In the genomic region with DNA sequence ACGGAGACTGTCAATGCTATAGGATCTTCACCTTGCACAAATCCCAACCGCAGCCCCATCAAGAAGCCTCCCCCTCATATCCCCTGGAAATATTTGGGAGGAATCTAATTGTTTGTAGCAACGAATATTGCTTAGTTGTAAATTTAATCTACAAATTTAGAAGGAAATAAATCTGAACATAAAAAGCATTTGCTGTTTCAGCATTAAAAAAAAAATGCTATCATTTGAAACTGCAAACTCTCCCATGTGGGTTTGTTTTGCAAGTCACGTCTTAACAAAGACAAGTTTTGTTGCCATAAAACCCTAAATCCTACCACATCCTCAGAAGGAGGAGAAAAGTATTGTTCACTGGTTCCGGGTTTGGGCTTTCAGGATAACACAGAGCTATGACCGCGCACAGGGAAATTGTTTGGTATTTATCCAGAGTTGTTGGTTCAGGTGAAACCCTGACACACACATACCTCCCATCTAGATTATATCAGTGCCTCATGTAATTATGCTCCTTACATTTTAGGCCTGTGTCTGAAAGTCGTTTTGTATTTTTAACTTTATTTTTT, we compare ENCODE assay signal across 27 cellular contexts.
DNase-seq lines count a peak whose midpoint lies in the region; FAIRE-seq and TF ChIP-seq lines count a peak whose summit lies in the region.
"Had no signal": no experiment of that assay in that cellular context is flagged by ENCODE, and none has a peak within 500 bp of the region (broad histone marks: within the 10 kb centered on the region; RNA-seq: fewer than 3 reads in every experiment).

No MANE protein-coding gene starts in this region.

- no peak overlapping the region for H3K9ac ChIP-seq in parathyroid adenoma

- H3K27me3 ChIP-seq in esophagus squamous epithelium: no peaks in the 10 kb centered on the region
- no peaks in the 10 kb centered on the region for H3K27me3 ChIP-seq in parathyroid adenoma (ENCODE audit: control insufficient read depth, insufficient read depth, low read length)
- H3K27me3 ChIP-seq in prostate gland (replicated peaks; ENCODE audit: insufficient read depth): no peaks in the 10 kb centered on the region
- H3K27me3 ChIP-seq: neutrophil, vagina had no signal

- in situ Hi-C loops in SK-MEL-5 (cut with HindIII; ENCODE audit: low pct_unique_long_range_greater_than_20kb, low sequenced_read_pairs): no loop called here

- intact Hi-C loops in esophagus squamous epithelium (cut with DNase I): no loop called here
- intact Hi-C loops in prostate gland (cut with DNase I): no loop called here

- H3K4me3 ChIP-seq in esophagus squamous epithelium (no peak overlapping the region), parathyroid adenoma (ENCODE audit: low read depth, low read length) (no peak overlapping the region), prostate gland (no peak overlapping the region)
- H3K4me3 ChIP-seq: GM12878, lower lobe of right lung, smooth muscle cell, vagina had no signal

- no peaks in the 10 kb centered on the region for H3K79me2 ChIP-seq in parathyroid adenoma

- H3K9me3 ChIP-seq in esophagus squamous epithelium (no peaks in the 10 kb centered on the region), parathyroid adenoma (ENCODE audit: control insufficient read depth, low read length) (no peaks in the 10 kb centered on the region), prostate gland (no peaks in the 10 kb centered on the region)
- H3K9me3 ChIP-seq: lower lobe of right lung, neutrophil, vagina had no signal

- H2AFZ ChIP-seq in parathyroid adenoma: peak overlapping the region; percentile 7

- DNase-seq in COLO829 (ENCODE audit: low spot score) (peak; percentile 16), SK-MEL-5 (ENCODE audit: low read depth, low spot score) (peak; percentile 36), esophagus squamous epithelium (lab: John Stamatoyannopoulos, UW) (no peak), GM12892 (ENCODE audit: insufficient read length) (no peak), prostate gland (ENCODE audit: low spot score) (no peak), NCI-H510A treated with DMSO at 0.1 percent for 48 hours (lab: John Stamatoyannopoulos, UW) (no peak)
- DNase-seq in activated CD4-positive, alpha-beta T cell treated with anti-CD3 and anti-CD28 coated beads for 48 hours: no peak
- DNase-seq: activated B cell treated with CpG ODN at 0.5 μM for 24 hours; activated CD4-positive, alpha-beta memory T cell treated with anti-CD3 and anti-CD28 coated beads, Interleukin-2, amount 10 ng/mL, durations not matched to agents 7 days and 5 days; anterior cingulate cortex; Calu3; caudate nucleus; dermis blood vessel endothelial cell; lower lobe of right lung; NCI-H1092 treated with DMSO at 0.1 percent for 48 hours; NCI-H2029; NCI-H2227 treated with DMSO at 0.1 percent for 48 hours; NCI-H748 treated with DMSO at 0.1 percent for 48 hours; RPMI8226; stimulated activated CD4-positive, alpha-beta T cell treated with anti-CD3 and anti-CD28 coated beads, Interleukin-2, amount 100 ng/mL, for 24 hours had no signal

- H3K27ac ChIP-seq in esophagus squamous epithelium (peak overlapping the region; percentile 10 to 84 (median 60)), parathyroid adenoma (peak overlapping the region; percentile 24), prostate gland (no peak overlapping the region)
- H3K27ac ChIP-seq: C4-2B, lower lobe of right lung, neutrophil, vagina had no signal

- peaks cover 32 to 85% (median 48%) of the 10 kb centered on the region in 3 donors for H3K4me1 ChIP-seq in esophagus squamous epithelium
- peaks cover 16% of the 10 kb centered on the region for H3K4me1 ChIP-seq in parathyroid adenoma
- H3K4me1 ChIP-seq in prostate gland (replicated peaks): peaks cover 5% of the 10 kb centered on the region

- TF ChIP-seq POLR2A in esophagus squamous epithelium (IDR thresholded peaks at IDR 0.05): no peak
- TF ChIP-seq POLR2A in GM12892 (IDR thresholded peaks at IDR 0.05; ENCODE audit: low read depth, low read length): no peak
- TF ChIP-seq POLR2A in prostate gland (IDR thresholded peaks at IDR 0.05): no peak

- WGBS in esophagus squamous epithelium, 2 donors: 55 to 58% methylated on average over 8 of the region's 8 CpGs
- WGBS in prostate gland: 50% methylated on average over 8 of the region's 8 CpGs

- TF ChIP-seq CTCF in esophagus squamous epithelium (IDR thresholded peaks at IDR 0.05): no peak
- no peak for TF ChIP-seq CTCF in parathyroid adenoma (IDR thresholded peaks at IDR 0.05)
- TF ChIP-seq CTCF in prostate gland (IDR thresholded peaks at IDR 0.05): no peak

- FAIRE-seq in GM12892 (lab: Jason Lieb, UNC): no peak
- FAIRE-seq: endometrium, GM12878 had no signal

- no peak overlapping the region for H3K4me2 ChIP-seq in parathyroid adenoma (ENCODE audit: low read length)
- H3K4me2 ChIP-seq: smooth muscle cell had no signal

- H3K36me3 ChIP-seq in esophagus squamous epithelium: no peaks in the 10 kb centered on the region
- H3K36me3 ChIP-seq in parathyroid adenoma (ENCODE audit: control insufficient read depth, insufficient read depth, low read length): no peaks in the 10 kb centered on the region
- no peaks in the 10 kb centered on the region for H3K36me3 ChIP-seq in prostate gland
- H3K36me3 ChIP-seq: lower lobe of right lung, neutrophil, vagina had no signal

Comparison
In these comparisons a context has a peak if more than half of its experiments do, and no peak if none do; other contexts are left out.
1. DNase-seq: peak in COLO829 (single experiment) and SK-MEL-5 (single experiment); none in esophagus squamous epithelium (single experiment), activated CD4-positive, alpha-beta T cell treated with anti-CD3 and anti-CD28 coated beads for 48 hours (single experiment), GM12892 (single experiment), prostate gland (single experiment) and NCI-H510A treated with DMSO at 0.1 percent for 48 hours (single experiment).
2. H3K27ac ChIP-seq: peak in esophagus squamous epithelium (4 of 4) and parathyroid adenoma (single experiment); none in prostate gland (0 of 2).